ENCODE assay signal across 8 cellular contexts in genomic region chr1:200409203-200409760, GRCh38. TPM values are rescaled to one million over a fixed set of nuclear protein-coding genes. Genes with fewer than 3 reads are reported as not detected.
DNase-seq lines count a peak whose midpoint lies in the region; ATAC-seq, FAIRE-seq and TF ChIP-seq lines count a peak whose summit lies in the region.

No MANE protein-coding gene starts in this region.

- peaks cover 49% of the 10 kb centered on the region for H3K4me1 Mint-ChIP-seq in activated CD4-positive, alpha-beta T cell treated with anti-CD3 and anti-CD28 coated beads for 36 hours
- peaks cover 30 to 47% of the 10 kb centered on the region in 2 donors for H3K4me1 Mint-ChIP-seq in stimulated activated naive B cell treated with anti-CD40 and anti-IgM and Interleukin-4, amounts not matched to agents 10 μg/mL and 1 μg/mL and 100 μg/mL, for 72 hours

- no peaks in the 10 kb centered on the region for H3K27me3 Mint-ChIP-seq in activated CD4-positive, alpha-beta T cell treated with anti-CD3 and anti-CD28 coated beads for 36 hours
- no peaks in the 10 kb centered on the region for H3K27me3 Mint-ChIP-seq in stimulated activated naive B cell treated with anti-CD40 and anti-IgM and Interleukin-4, amounts not matched to agents 10 μg/mL and 1 μg/mL and 100 μg/mL, for 72 hours

- peak; percentile 20 for ATAC-seq in GM18868 (IDR thresholded peaks at IDR 0.05; ENCODE audit: unreplicated experiment)
- ATAC-seq in HG03139 (IDR thresholded peaks at IDR 0.05; ENCODE audit: unreplicated experiment), result peak; percentile 17
- ATAC-seq in activated CD4-positive, alpha-beta T cell treated with anti-CD3 and anti-CD28 coated beads for 36 hours, result peak; percentile 28
- ATAC-seq in stimulated activated naive B cell treated with anti-CD40 and anti-IgM and Interleukin-4, amounts not matched to agents 10 μg/mL and 1 μg/mL and 100 μg/mL, for 72 hours (replicated peaks), result peak; percentile 49 to 51

- H3K27ac ChIP-seq in H1 (ENCODE audit: low read depth, low read length), result peak overlapping the region; percentile 77
- peak overlapping the region; percentile 83 for H3K27ac ChIP-seq in muscle layer of duodenum (ENCODE audit: low read length)

- no peak overlapping the region for H2AFZ ChIP-seq in H1 (ENCODE audit: low read length)

- no peak overlapping the region for H4K91ac ChIP-seq in H1 (replicated peaks; ENCODE audit: insufficient read length, low read length)

- TF ChIP-seq RAD21 in H1 (IDR thresholded peaks at IDR 0.05 in 1 of 2, conservative IDR thresholded peaks at IDR 0.05 in 1 of 2; ENCODE audit: low read depth in 2 of 2, low read length in 2 of 2), result peak; percentile 33 to 42; a peak in 3 of 4 replicates

- 17% methylated on average over 8 of the region's 41 CpGs; no CpG with 5 or more reads in 1 of the 2 experiments for WGBS in H1 (ENCODE audit: extremely low coverage in 1 of 2, insufficient coverage in 1 of 2, insufficient read length in 1 of 2, insufficient replicate concordance in 2 of 2, low coverage in 1 of 2, low lambda C conversion rate in 2 of 2, missing lambda C conversion rate in 1 of 2), 2 experiments

- peaks cover 11 to 23% of the 10 kb centered on the region in 2 experiments for H4K20me1 ChIP-seq in H1 (replicated peaks in 1 of 2; ENCODE audit: control insufficient read depth in 1 of 2, insufficient read depth in 2 of 2, low read length in 2 of 2)

- no peak overlapping the region for H3K23ac ChIP-seq in H1 (ENCODE audit: insufficient read length)

- intact Hi-C loops in activated CD4-positive, alpha-beta T cell treated with anti-CD3 and anti-CD28 coated beads for 36 hours (cut with DNase I, micrococcal nuclease), result loop anchor here (5.0 to 10.0 kb wide), 2 partner anchors 38 to 616 kb away; partner anchors contain the start of gene KIF21B (in 1 of the 2)

- no peaks in the 10 kb centered on the region for H3K79me1 ChIP-seq in H1 (ENCODE audit: low read depth, low read length)

- POLR2A ChIA-PET in activated CD4-positive, alpha-beta T cell treated with anti-CD3 and anti-CD28 coated beads for 36 hours (lab: Charles Lee), result no interaction called here
- POLR2A ChIA-PET in H1 (lab: Charles Lee; ENCODE audit: partially characterized antibody), result interaction anchor here (0.7 to 4.8 kb wide), 12 partner anchors 8 to 361 kb away, joined by 3 to 51 read pairs (median 5); no protein-coding TSS in a partner anchor

- H3K4me2 ChIP-seq in H1 (ENCODE audit: insufficient read depth in 1 of 2, low read depth in 2 of 2, low read length in 2 of 2), result peak overlapping the region; percentile 83 to 90

- TF ChIP-seq CTCF in H1 (IDR thresholded peaks at IDR 0.05; ENCODE audit: control extremely low read depth in 1 of 3, insufficient read depth in 1 of 3, low read depth in 1 of 3, low read length in 3 of 3), result peak in 1 of 3 experiments; percentile 5; a peak in 2 of 4 replicates

- DNase-seq in 8988T, result peak; percentile 26
- peak; percentile 60 for DNase-seq in activated CD4-positive, alpha-beta T cell treated with anti-CD3 and anti-CD28 coated beads for 36 hours
- DNase-seq in H1 (ENCODE audit: low read depth in 1 of 2, low spot score in 2 of 2), result peak in 1 of 2 experiments; percentile 61
- peak; percentile 9 for DNase-seq in stimulated activated naive B cell treated with anti-CD40 and anti-IgM and Interleukin-4, amounts not matched to agents 10 μg/mL and 1 μg/mL and 100 μg/mL, for 72 hours
- no peak for DNase-seq in H4 (ENCODE audit: low spot score)

- H2BK15ac ChIP-seq in H1 (ENCODE audit: low read length), result no peak overlapping the region

- H3K9me3 ChIP-seq in H1 (ENCODE audit: insufficient read depth in 2 of 2, low read depth in 1 of 2, low read length in 1 of 2), result no peaks in the 10 kb centered on the region
- no peaks in the 10 kb centered on the region for H3K9me3 ChIP-seq in muscle layer of duodenum (ENCODE audit: control insufficient read depth in 1 of 2, low read length in 2 of 2)

- H3K36me3 ChIP-seq in H1 (ENCODE audit: control insufficient read depth in 2 of 4, insufficient read depth in 4 of 4, low read length in 3 of 4) (peaks cover 8 to 44% (median 21%) of the 10 kb centered on the region in 4 experiments), muscle layer of duodenum (ENCODE audit: control insufficient read depth in 1 of 2, insufficient read depth in 2 of 2, low read length in 2 of 2) (peaks cover 0 to 9% of the 10 kb centered on the region in 2 donors)

- no peak for FAIRE-seq in H1 (lab: Jason Lieb, UNC)

- H4K5ac ChIP-seq in H1 (ENCODE audit: insufficient read length, low read depth, low read length), result peak overlapping the region; percentile 84

- CTCF ChIA-PET in activated CD4-positive, alpha-beta T cell treated with anti-CD3 and anti-CD28 coated beads for 36 hours (lab: Charles Lee), result interaction anchor here (1.0 kb wide), 1 partner anchor 60 kb away, joined by 3 read pairs; no protein-coding TSS in a partner anchor
- CTCF ChIA-PET in H1 (lab: Charles Lee; ENCODE audit: partially characterized antibody), result interaction anchor here (0.9 to 1.5 kb wide), 3 partner anchors 33 to 130 kb away, joined by 3 to 4 read pairs (median 3); no protein-coding TSS in a partner anchor

- H3K36me3 Mint-ChIP-seq in activated CD4-positive, alpha-beta T cell treated with anti-CD3 and anti-CD28 coated beads for 36 hours (ENCODE audit: low read depth), result peaks cover 41% of the 10 kb centered on the region
- peaks cover 32 to 41% of the 10 kb centered on the region in 2 donors for H3K36me3 Mint-ChIP-seq in stimulated activated naive B cell treated with anti-CD40 and anti-IgM and Interleukin-4, amounts not matched to agents 10 μg/mL and 1 μg/mL and 100 μg/mL, for 72 hours

- H3K4me3 Mint-ChIP-seq in activated CD4-positive, alpha-beta T cell treated with anti-CD3 and anti-CD28 coated beads for 36 hours, result peak overlapping the region; percentile 80
- H3K4me3 Mint-ChIP-seq in stimulated activated naive B cell treated with anti-CD40 and anti-IgM and Interleukin-4, amounts not matched to agents 10 μg/mL and 1 μg/mL and 100 μg/mL, for 72 hours, result peak overlapping the region; percentile 90 to 97

- H3K18ac ChIP-seq in H1 (ENCODE audit: extremely low read depth, low read length), result peak overlapping the region; percentile 16; the same call in 1 of the 2 replicates

- peak overlapping the region; percentile 68; the same call in 1 of the 2 replicates for H2AK5ac ChIP-seq in H1 (ENCODE audit: low read depth, low read length)

- peak overlapping the region; percentile 96; the same call in 1 of the 2 replicates for H2BK12ac ChIP-seq in H1 (ENCODE audit: low read depth, low read length)

- peak overlapping the region; percentile 91 for H4K8ac ChIP-seq in H1 (ENCODE audit: extremely low read depth, insufficient read depth, low read length)

- peaks cover 40 to 82% of the 10 kb centered on the region in 2 experiments for H3K79me2 ChIP-seq in H1 (ENCODE audit: control insufficient read depth in 1 of 2, insufficient read depth in 2 of 2, low read length in 2 of 2)

- TF ChIP-seq EP300 in H1 (IDR thresholded peaks at IDR 0.05; ENCODE audit: borderline replicate concordance in 1 of 2, low read depth in 2 of 2, low read length in 2 of 2), result no peak

- H2BK20ac ChIP-seq in H1 (ENCODE audit: low read length), result no peak overlapping the region

- no peaks in the 10 kb centered on the region for H3K27me3 ChIP-seq in H1 (replicated peaks in 1 of 4; ENCODE audit: control insufficient read depth in 3 of 4, extremely low read depth in 1 of 4, insufficient read depth in 3 of 4, low read length in 3 of 4)
- no peaks in the 10 kb centered on the region for H3K27me3 ChIP-seq in muscle layer of duodenum (ENCODE audit: low read depth, low read length)

- H3K4me1 ChIP-seq in H1 (replicated peaks in 1 of 4; ENCODE audit: control insufficient read depth in 3 of 4, insufficient read depth in 4 of 4, low read length in 3 of 4) (peaks cover 2 to 11% (median 8%) of the 10 kb centered on the region in 4 experiments; a peak in 6 of 7 replicates), muscle layer of duodenum (ENCODE audit: control insufficient read depth in 1 of 2, insufficient read depth in 2 of 2, low read length in 2 of 2) (peaks cover 14 to 45% of the 10 kb centered on the region in 2 donors)

- peak overlapping the region; percentile 73 to 84 (median 82) for H3K9ac ChIP-seq in H1 (replicated peaks in 1 of 4; ENCODE audit: extremely low read depth in 1 of 4, low read depth in 3 of 4, low read length in 3 of 4)

- H3K23me2 ChIP-seq in H1 (ENCODE audit: low read depth, low read length), result peaks cover 15% of the 10 kb centered on the region

- H2BK120ac ChIP-seq in H1 (replicated peaks; ENCODE audit: low read depth, low read length), result no peak overlapping the region

- peak overlapping the region; percentile 93 for H3K27ac Mint-ChIP-seq in activated CD4-positive, alpha-beta T cell treated with anti-CD3 and anti-CD28 coated beads for 36 hours
- H3K27ac Mint-ChIP-seq in stimulated activated naive B cell treated with anti-CD40 and anti-IgM and Interleukin-4, amounts not matched to agents 10 μg/mL and 1 μg/mL and 100 μg/mL, for 72 hours, result peak overlapping the region; percentile 96

- H3K14ac ChIP-seq in H1 (ENCODE audit: insufficient read length), result no peak overlapping the region

- no peaks in the 10 kb centered on the region for H3K9me3 Mint-ChIP-seq in activated CD4-positive, alpha-beta T cell treated with anti-CD3 and anti-CD28 coated beads for 36 hours (ENCODE audit: low read depth)
- no peaks in the 10 kb centered on the region for H3K9me3 Mint-ChIP-seq in stimulated activated naive B cell treated with anti-CD40 and anti-IgM and Interleukin-4, amounts not matched to agents 10 μg/mL and 1 μg/mL and 100 μg/mL, for 72 hours

- TF ChIP-seq POLR2A in H1 (IDR thresholded peaks at IDR 0.05; ENCODE audit: control extremely low read depth in 1 of 2, low read depth in 2 of 2, low read length in 2 of 2), result no peak

- H3K4me3 ChIP-seq in H1 (ENCODE audit: extremely low read depth in 1 of 4, insufficient read depth in 2 of 4, low read depth in 3 of 4, low read length in 4 of 4), result peak overlapping the region; percentile 76 to 92 (median 90)
- peak overlapping the region; percentile 85 to 95 for H3K4me3 ChIP-seq in muscle layer of duodenum (ENCODE audit: low read depth in 1 of 2, low read length in 2 of 2)

- no peak overlapping the region for H3K56ac ChIP-seq in H1 (replicated peaks; ENCODE audit: insufficient read length, low read depth, low read length)

- H2BK5ac ChIP-seq in H1 (ENCODE audit: low read depth, low read length), result peak overlapping the region; percentile 86

- peak overlapping the region; percentile 83 for H3K4ac ChIP-seq in H1 (replicated peaks; ENCODE audit: insufficient read length, low read depth, low read length)

RNA-seq across cellular contexts. Expression of gene ZNF281, which starts 0.6 kb away (rescaled TPM):
- total RNA-seq in activated CD4-positive, alpha-beta T cell treated with anti-CD3 and anti-CD28 coated beads for 36 hours, result 10 to 100 TPM; 10.8 to 13.5 TPM
- 61.3 and 61.4 TPM in 2 replicates for total RNA-seq in H1 (2021; fragmentation: NEBNext Ultra II Directional; extraction: Animal tissue kit (Norgen Biotek cat#: 25700))
- polyA plus RNA-seq in H1 (2011; rRNA removed), result 11.8 and 19.5 TPM in 2 replicates
- 16.8 TPM for polyA plus RNA-seq in H1 (2011; cell fraction: cytosol; rRNA removed)
- 14.6 TPM for polyA plus RNA-seq in H1 (2011; cell fraction: nucleus; rRNA removed)
- 30.0 to 45.5 TPM (median 33.7 TPM) in 4 replicates for polyA plus RNA-seq in H1 (2012, experiment 1 of 2)
- 3.2 TPM for polyA plus RNA-seq in H1 (2012, experiment 2 of 2)
- 54.2 TPM for polyA plus RNA-seq in H1 (2013, experiment 1 of 2)
- 50.5 TPM for polyA plus RNA-seq in H1 (2013, experiment 2 of 2)
- 42.1 and 46.2 TPM in 2 replicates for polyA minus RNA-seq in H1 (2011; rRNA and poly(A)+ RNA removed)
- 31.3 TPM for polyA minus RNA-seq in H1 (2011; cell fraction: cytosol; rRNA and poly(A)+ RNA removed)
- 38.9 TPM for polyA minus RNA-seq in H1 (2011; cell fraction: nucleus; rRNA and poly(A)+ RNA removed)
- 12.0 and 14.4 TPM in 2 replicates for total RNA-seq in H4 (2014; rRNA removed; shearing (Covaris generic))
